9 cellular contexts compared by ENCODE assay signal in genomic region chr11:73140213-73141030, GRCh38. TPM values are rescaled to one million over a fixed set of nuclear protein-coding genes. Genes with fewer than 3 reads are reported as not detected.
DNase-seq lines count a peak whose midpoint lies in the region; ATAC-seq and TF ChIP-seq lines count a peak whose summit lies in the region.
"Had no signal": no experiment of that assay in that cellular context is flagged by ENCODE, and none has a peak within 500 bp of the region (broad histone marks: within the 10 kb centered on the region; RNA-seq: fewer than 3 reads in every experiment).

No MANE protein-coding gene starts in this region.

- no peaks in the 10 kb centered on the region for H3K27me3 ChIP-seq in skeletal muscle tissue (ENCODE audit: control insufficient read depth in 3 of 3, insufficient read depth in 3 of 3, low read length in 3 of 3)

- peaks cover 0 to 5% (median 2%) of the 10 kb centered on the region in 3 donors for H3K36me3 ChIP-seq in skeletal muscle tissue (ENCODE audit: control insufficient read depth in 3 of 3, insufficient read depth in 3 of 3, low read length in 3 of 3)

- in situ Hi-C loops in astrocyte of the spinal cord (cut with HindIII; ENCODE audit: low sequenced_read_pairs): no loop called here

- H3K27ac Mint-ChIP-seq in activated CD4-positive, alpha-beta T cell treated with anti-CD3 and anti-CD28 coated beads for 36 hours: peak overlapping the region; percentile 91
- H3K27ac Mint-ChIP-seq in immature natural killer cell: peak overlapping the region; percentile 85 to 96 (median 92)

- H3K9me3 Mint-ChIP-seq in activated CD4-positive, alpha-beta T cell treated with anti-CD3 and anti-CD28 coated beads for 36 hours (ENCODE audit: low read depth): no peaks in the 10 kb centered on the region
- no peaks in the 10 kb centered on the region for H3K9me3 Mint-ChIP-seq in immature natural killer cell

- peak; percentile 41 for DNase-seq in activated CD4-positive, alpha-beta T cell treated with anti-CD3 and anti-CD28 coated beads for 36 hours
- no peak for DNase-seq in activated CD4-positive, alpha-beta T cell treated with anti-CD3 and anti-CD28 coated beads, Interleukin-2, amount 50 U/mL, for 4 hours
- DNase-seq in NCI-H526 (lab: John Stamatoyannopoulos, UW) (peak; percentile 45 to 70), astrocyte of the spinal cord (ENCODE audit: low read depth, low spot score) (peak; percentile 49), immature natural killer cell (peak in 2 of 3 donors; percentile 6 to 8)

- H3K4me3 ChIP-seq in astrocyte of the spinal cord (ENCODE audit: low read depth, low read length) (peak overlapping the region; percentile 89), skeletal muscle tissue (ENCODE audit: low read length in 3 of 3) (peak overlapping the region; percentile 84 to 90 (median 88))

- no peaks in the 10 kb centered on the region for H3K27me3 Mint-ChIP-seq in activated CD4-positive, alpha-beta T cell treated with anti-CD3 and anti-CD28 coated beads for 36 hours
- H3K27me3 Mint-ChIP-seq in immature natural killer cell (ENCODE audit: low read depth in 3 of 3): peaks cover 14 to 21% (median 19%) of the 10 kb centered on the region in 3 donors

- peak overlapping the region; percentile 85 to 94 (median 85) for H3K9ac ChIP-seq in skeletal muscle tissue (ENCODE audit: low read depth in 1 of 3, low read length in 3 of 3)

- no peak for TF ChIP-seq CTCF in astrocyte of the spinal cord (IDR thresholded peaks at IDR 0.05; ENCODE audit: low read depth, low read length)

- intact Hi-C loops in activated CD4-positive, alpha-beta T cell treated with anti-CD3 and anti-CD28 coated beads for 36 hours (cut with DNase I, micrococcal nuclease): loop anchor here (1.0 to 10.0 kb wide), 7 partner anchors 106 to 1026 kb away; partner anchors contain the start of genes ANAPC15 (in 1 of the 2), FAM168A (in 1 of the 2), RAB6A (in 1 of the 2) and RELT (in 1 of the 2)

- peak; percentile 9 for ATAC-seq in activated CD4-positive, alpha-beta T cell treated with anti-CD3 and anti-CD28 coated beads for 36 hours
- ATAC-seq in HG03460 (IDR thresholded peaks at IDR 0.05; ENCODE audit: unreplicated experiment) (no peak), GM21786 (IDR thresholded peaks at IDR 0.05; ENCODE audit: unreplicated experiment) (no peak)

- H3K4me1 ChIP-seq in skeletal muscle tissue (ENCODE audit: control insufficient read depth in 3 of 3, insufficient read depth in 3 of 3, low read length in 3 of 3): peaks cover 18 to 30% (median 18%) of the 10 kb centered on the region in 3 donors

- peak overlapping the region; percentile 92 for H3K4me3 Mint-ChIP-seq in activated CD4-positive, alpha-beta T cell treated with anti-CD3 and anti-CD28 coated beads for 36 hours
- H3K4me3 Mint-ChIP-seq in immature natural killer cell: peak overlapping the region; percentile 89 to 97 (median 94)

- POLR2A ChIA-PET in activated CD4-positive, alpha-beta T cell treated with anti-CD3 and anti-CD28 coated beads for 36 hours (lab: Charles Lee): no interaction called here

- peaks cover 19% of the 10 kb centered on the region for H3K36me3 Mint-ChIP-seq in activated CD4-positive, alpha-beta T cell treated with anti-CD3 and anti-CD28 coated beads for 36 hours (ENCODE audit: low read depth)
- H3K36me3 Mint-ChIP-seq in immature natural killer cell: peaks cover 0 to 8% (median 6%) of the 10 kb centered on the region in 3 donors

- CTCF ChIA-PET in activated CD4-positive, alpha-beta T cell treated with anti-CD3 and anti-CD28 coated beads for 36 hours (lab: Charles Lee): interaction anchor here (0.6 to 1.4 kb wide), 3 partner anchors 62 to 917 kb away, joined by 3 to 4 read pairs (median 4); no protein-coding TSS in a partner anchor

- no peaks in the 10 kb centered on the region for H3K9me3 ChIP-seq in skeletal muscle tissue (ENCODE audit: control insufficient read depth in 3 of 3, low read length in 3 of 3)

- H3K27ac ChIP-seq in skeletal muscle tissue (ENCODE audit: low read depth, low read length): peak overlapping the region; percentile 94
- H3K27ac ChIP-seq: epithelial cell of prostate had no signal

- peaks cover 40% of the 10 kb centered on the region for H3K4me1 Mint-ChIP-seq in activated CD4-positive, alpha-beta T cell treated with anti-CD3 and anti-CD28 coated beads for 36 hours
- H3K4me1 Mint-ChIP-seq in immature natural killer cell: peaks cover 29 to 41% of the 10 kb centered on the region in 2 donors

RNA-seq across cellular contexts. Expression of gene FCHSD2, which starts 1.7 kb away (rescaled TPM):
- total RNA-seq in activated CD4-positive, alpha-beta T cell treated with anti-CD3 and anti-CD28 coated beads for 36 hours: 10 to 100 TPM; 24.1 to 24.7 TPM
- polyA plus RNA-seq in immature natural killer cell: 10 to 100 TPM in 2 of 3 donors, 1 to 10 TPM in 1; 9.7 to 25.6 (median 11.9) TPM
- total RNA-seq in skeletal muscle tissue: 19.8 TPM

Comparison
In these comparisons a context has a peak if more than half of its experiments do, and no peak if none do; other contexts are left out.
1. DNase-seq: peak in activated CD4-positive, alpha-beta T cell treated with anti-CD3 and anti-CD28 coated beads for 36 hours (single experiment), NCI-H526 (2 of 2), astrocyte of the spinal cord (single experiment) and immature natural killer cell (2 of 3); none in activated CD4-positive, alpha-beta T cell treated with anti-CD3 and anti-CD28 coated beads, Interleukin-2, amount 50 U/mL, for 4 hours (0 of 2).